In genomic region chr5:153592081-153592480, GRCh38 we compare ENCODE assay signal across 32 cellular contexts.
"Had no signal": no experiment of that assay in that cellular context is flagged by ENCODE, and none has a peak within 500 bp of the region (broad histone marks: within the 10 kb centered on the region; RNA-seq: fewer than 3 reads in every experiment).

No MANE protein-coding gene starts in this region.

- H3K27ac Mint-ChIP-seq: activated CD4-positive, alpha-beta memory T cell treated with anti-CD3 and anti-CD28 coated beads for 36 hours; activated CD4-positive, alpha-beta T cell treated with anti-CD3 and anti-CD28 coated beads for 36 hours; activated CD4-positive, alpha-beta T cell treated with anti-CD3 and anti-CD28 coated beads, Interleukin-2, amount 10 ng/mL, durations not matched to agents 24 days and 14 days; activated CD8-positive, alpha-beta memory T cell treated with anti-CD3 and anti-CD28 coated beads, Interleukin-2, amount 10 ng/mL, durations not matched to agents 7 days and 5 days; activated CD8-positive, alpha-beta T cell treated with anti-CD3 and anti-CD28 coated beads, Interleukin-2, amount 10 ng/mL, durations not matched to agents 7 days and 5 days; activated naive CD4-positive, alpha-beta T cell treated with anti-CD3 and anti-CD28 coated beads for 36 hours; activated naive CD4-positive, alpha-beta T cell treated with anti-CD3 and anti-CD28 coated beads, Interleukin-2, amount 50 U/mL, for 24 hours; activated naive CD8-positive, alpha-beta T cell treated with anti-CD3 and anti-CD28 coated beads for 36 hours; activated naive CD8-positive, alpha-beta T cell treated with anti-CD3 and anti-CD28 coated beads, Interleukin-2, amount 50 U/mL, for 24 hours; activated T-helper 1 cell treated with anti-CD3 and anti-CD28 coated beads, Interleukin-12 subunit alpha, Interleukin-12 subunit beta, Interleukin-2, Interleukin-4 antibody, amounts not matched to agents 30 ng/mL and 10 ng/mL and 1 ng/mL, durations not matched to agents 14 hours and 24 hours and 36 hours; activated T-helper 2 cell treated with anti-CD3 and anti-CD28 coated beads, Interferon-gamma antibody, Interleukin-2, Interleukin-4, amounts not matched to agents 10 μg/mL and 5 μg/mL and 100 μg/mL, durations not matched to agents 14 hours and 24 hours and 36 hours; brain; dendritic cell treated with granulocyte-macrophage colony-stimulating factor and Interleukin-4, amounts not matched to agents 40 ng/mL and 50 ng/mL, for 4 days; endodermal cell had no signal

- H3K4me1 ChIP-seq: ascending aorta, breast epithelium, esophagus squamous epithelium, gastrocnemius medialis, heart right ventricle had no signal

- H3K4me3 ChIP-seq: ascending aorta, breast epithelium, cardiac muscle cell, coronary artery, dorsolateral prefrontal cortex, esophagus squamous epithelium, gastrocnemius medialis, heart right ventricle had no signal

- H3K27me3 Mint-ChIP-seq: activated CD4-positive, alpha-beta memory T cell treated with anti-CD3 and anti-CD28 coated beads for 36 hours; activated CD4-positive, alpha-beta T cell treated with anti-CD3 and anti-CD28 coated beads for 36 hours; activated CD4-positive, alpha-beta T cell treated with anti-CD3 and anti-CD28 coated beads, Interleukin-2, amount 10 ng/mL, durations not matched to agents 24 days and 14 days; activated CD8-positive, alpha-beta memory T cell treated with anti-CD3 and anti-CD28 coated beads, Interleukin-2, amount 10 ng/mL, durations not matched to agents 7 days and 5 days; activated naive CD4-positive, alpha-beta T cell treated with anti-CD3 and anti-CD28 coated beads, Interleukin-2, amount 50 U/mL, for 24 hours; activated naive CD8-positive, alpha-beta T cell treated with anti-CD3 and anti-CD28 coated beads for 36 hours; activated naive CD8-positive, alpha-beta T cell treated with anti-CD3 and anti-CD28 coated beads, Interleukin-2, amount 50 U/mL, for 24 hours; dendritic cell treated with granulocyte-macrophage colony-stimulating factor and Interleukin-4, amounts not matched to agents 40 ng/mL and 50 ng/mL, for 4 days had no signal

- H3K4me1 Mint-ChIP-seq: activated CD4-positive, alpha-beta T cell treated with anti-CD3 and anti-CD28 coated beads for 36 hours; activated CD4-positive, alpha-beta T cell treated with anti-CD3 and anti-CD28 coated beads, Interleukin-2, amount 10 ng/mL, durations not matched to agents 24 days and 14 days; activated CD8-positive, alpha-beta memory T cell treated with anti-CD3 and anti-CD28 coated beads, Interleukin-2, amount 10 ng/mL, durations not matched to agents 7 days and 5 days; activated naive CD4-positive, alpha-beta T cell treated with anti-CD3 and anti-CD28 coated beads, Interleukin-2, amount 50 U/mL, for 24 hours; activated naive CD8-positive, alpha-beta T cell treated with anti-CD3 and anti-CD28 coated beads for 36 hours; activated naive CD8-positive, alpha-beta T cell treated with anti-CD3 and anti-CD28 coated beads, Interleukin-2, amount 50 U/mL, for 24 hours; brain; endodermal cell had no signal

- H3K4me3 Mint-ChIP-seq: activated CD4-positive, alpha-beta memory T cell treated with anti-CD3 and anti-CD28 coated beads for 36 hours; activated CD4-positive, alpha-beta T cell treated with anti-CD3 and anti-CD28 coated beads for 36 hours; activated CD4-positive, alpha-beta T cell treated with anti-CD3 and anti-CD28 coated beads, Interleukin-2, amount 10 ng/mL, durations not matched to agents 24 days and 14 days; activated CD8-positive, alpha-beta memory T cell treated with anti-CD3 and anti-CD28 coated beads, Interleukin-2, amount 10 ng/mL, durations not matched to agents 7 days and 5 days; activated CD8-positive, alpha-beta T cell treated with anti-CD3 and anti-CD28 coated beads, Interleukin-2, amount 10 ng/mL, durations not matched to agents 7 days and 5 days; activated naive CD4-positive, alpha-beta T cell treated with anti-CD3 and anti-CD28 coated beads for 36 hours; activated naive CD4-positive, alpha-beta T cell treated with anti-CD3 and anti-CD28 coated beads, Interleukin-2, amount 50 U/mL, for 24 hours; activated naive CD8-positive, alpha-beta T cell treated with anti-CD3 and anti-CD28 coated beads for 36 hours; activated naive CD8-positive, alpha-beta T cell treated with anti-CD3 and anti-CD28 coated beads, Interleukin-2, amount 50 U/mL, for 24 hours; activated T-helper 1 cell treated with anti-CD3 and anti-CD28 coated beads, Interleukin-12 subunit alpha, Interleukin-12 subunit beta, Interleukin-2, Interleukin-4 antibody, amounts not matched to agents 30 ng/mL and 10 ng/mL and 1 ng/mL, durations not matched to agents 14 hours and 24 hours and 36 hours; brain; dendritic cell treated with granulocyte-macrophage colony-stimulating factor and Interleukin-4, amounts not matched to agents 40 ng/mL and 50 ng/mL, for 4 days; endodermal cell had no signal

- H3K27ac ChIP-seq: ascending aorta, breast epithelium, cardiac muscle cell, coronary artery, dorsolateral prefrontal cortex, esophagus squamous epithelium, gastrocnemius medialis, heart right ventricle had no signal

- H3K9me3 ChIP-seq: ascending aorta, breast epithelium, esophagus squamous epithelium, gastrocnemius medialis had no signal

- ATAC-seq: activated CD4-positive, alpha-beta T cell treated with anti-CD3 and anti-CD28 coated beads for 36 hours; activated CD8-positive, alpha-beta memory T cell treated with anti-CD3 and anti-CD28 coated beads, Interleukin-2, amount 10 ng/mL, durations not matched to agents 7 days and 5 days; activated CD8-positive, alpha-beta T cell treated with anti-CD3 and anti-CD28 coated beads, Interleukin-2, amount 10 ng/mL, durations not matched to agents 7 days and 5 days; activated naive CD8-positive, alpha-beta T cell treated with anti-CD3 and anti-CD28 coated beads, Interleukin-2, amount 50 U/mL, for 24 hours; gastrocnemius medialis; heart right ventricle had no signal

- DNase-seq: activated CD4-positive, alpha-beta memory T cell treated with anti-CD3 and anti-CD28 coated beads for 36 hours; activated CD4-positive, alpha-beta T cell treated with anti-CD3 and anti-CD28 coated beads for 36 hours; activated CD4-positive, alpha-beta T cell treated with anti-CD3 and anti-CD28 coated beads, Interleukin-2, amount 10 ng/mL, durations not matched to agents 24 days and 14 days; activated CD4-positive, CD25-positive, alpha-beta regulatory T cell; activated CD4-positive, CD25-positive, alpha-beta regulatory T cell treated with anti-CD3 and anti-CD28 coated beads, Interleukin-2, amount 50 U/mL, for 72 hours; activated CD8-positive, alpha-beta memory T cell treated with anti-CD3 and anti-CD28 coated beads, Interleukin-2, amount 10 ng/mL, durations not matched to agents 7 days and 5 days; activated CD8-positive, alpha-beta memory T cell treated with anti-CD3 and anti-CD28 coated beads, Interleukin-2, amount 50 U/mL, for 4 hours; activated CD8-positive, alpha-beta T cell treated with anti-CD3 and anti-CD28 coated beads, Interleukin-2, amount 10 ng/mL, durations not matched to agents 7 days and 5 days; activated effector memory CD4-positive, alpha-beta T cell treated with anti-CD3 and anti-CD28 coated beads, Interleukin-2, amount 50 U/mL, for 16 hours; activated naive CD4-positive, alpha-beta T cell treated with anti-CD3 and anti-CD28 coated beads for 36 hours; activated naive CD8-positive, alpha-beta T cell treated with anti-CD3 and anti-CD28 coated beads for 36 hours; activated naive CD8-positive, alpha-beta T cell treated with anti-CD3 and anti-CD28 coated beads, Interleukin-2, amount 50 U/mL, for 24 hours; activated T-cell treated with anti-CD3 and anti-CD28 coated beads, Interleukin-2, amount 50 U/mL, for 1 hour; activated T-cell treated with anti-CD3 and anti-CD28 coated beads, Interleukin-2, amount 50 U/mL, for 48 hours; central memory CD4-positive, alpha-beta T cell; dorsolateral prefrontal cortex; effector memory CD4-positive, alpha-beta T cell; endodermal cell; esophagus squamous epithelium; foreskin fibroblast; gastrocnemius medialis; heart right ventricle; T-helper 2 cell had no signal

- H3K36me3 ChIP-seq: ascending aorta, breast epithelium, cardiac muscle cell, esophagus squamous epithelium, gastrocnemius medialis, heart right ventricle had no signal

- H3K27me3 ChIP-seq: ascending aorta, breast epithelium, cardiac muscle cell, dorsolateral prefrontal cortex, esophagus squamous epithelium, gastrocnemius medialis, heart right ventricle had no signal

- H3K36me3 Mint-ChIP-seq: activated CD4-positive, alpha-beta memory T cell treated with anti-CD3 and anti-CD28 coated beads for 36 hours; activated CD8-positive, alpha-beta memory T cell treated with anti-CD3 and anti-CD28 coated beads, Interleukin-2, amount 10 ng/mL, durations not matched to agents 7 days and 5 days; activated naive CD4-positive, alpha-beta T cell treated with anti-CD3 and anti-CD28 coated beads, Interleukin-2, amount 50 U/mL, for 24 hours; activated naive CD8-positive, alpha-beta T cell treated with anti-CD3 and anti-CD28 coated beads for 36 hours; brain had no signal

- H3K9me3 Mint-ChIP-seq: activated CD4-positive, alpha-beta memory T cell treated with anti-CD3 and anti-CD28 coated beads for 36 hours; activated CD4-positive, alpha-beta T cell treated with anti-CD3 and anti-CD28 coated beads, Interleukin-2, amount 10 ng/mL, durations not matched to agents 24 days and 14 days; activated T-helper 1 cell treated with anti-CD3 and anti-CD28 coated beads, Interleukin-12 subunit alpha, Interleukin-12 subunit beta, Interleukin-2, Interleukin-4 antibody, amounts not matched to agents 30 ng/mL and 10 ng/mL and 1 ng/mL, durations not matched to agents 14 hours and 24 hours and 36 hours; activated T-helper 2 cell treated with anti-CD3 and anti-CD28 coated beads, Interferon-gamma antibody, Interleukin-2, Interleukin-4, amounts not matched to agents 10 μg/mL and 5 μg/mL and 100 μg/mL, durations not matched to agents 14 hours and 24 hours and 36 hours; brain; dendritic cell treated with granulocyte-macrophage colony-stimulating factor and Interleukin-4, amounts not matched to agents 40 ng/mL and 50 ng/mL, for 4 days; endodermal cell had no signal
